Comparison of ENCODE assay signal across 8 cellular contexts in genomic region chr10:12605580-12606405, GRCh38.
DNase-seq lines count a peak whose midpoint lies in the region; ATAC-seq and TF ChIP-seq lines count a peak whose summit lies in the region.

No MANE protein-coding gene starts in this region.

- peaks cover 3 to 34% (median 28%) of the 10 kb centered on the region in 4 donors for H3K4me1 ChIP-seq in esophagus muscularis mucosa

- no peaks in the 10 kb centered on the region for H3K9me3 ChIP-seq in esophagus muscularis mucosa

- TF ChIP-seq POLR2A in GM18505 (IDR thresholded peaks at IDR 0.05; ENCODE audit: borderline replicate concordance, extremely low read depth, insufficient read depth, insufficient read length) (peak; percentile 36), esophagus muscularis mucosa (IDR thresholded peaks at IDR 0.05; ENCODE audit: low read depth) (no peak)

- no peaks in the 10 kb centered on the region for H3K36me3 ChIP-seq in esophagus muscularis mucosa

- TF ChIP-seq EP300 in esophagus muscularis mucosa (IDR thresholded peaks at IDR 0.05) = no peak

- ATAC-seq in GM18505 (IDR thresholded peaks at IDR 0.05; ENCODE audit: unreplicated experiment) (peak; percentile 68), HG02759 (IDR thresholded peaks at IDR 0.05; ENCODE audit: unreplicated experiment) (peak; percentile 71), omental fat pad (ENCODE audit: low FRiP score) (peak; percentile 92)

- H3K27me3 ChIP-seq in esophagus muscularis mucosa = no peaks in the 10 kb centered on the region

- H3K27ac ChIP-seq in esophagus muscularis mucosa (replicated peaks in 1 of 4) = peak overlapping the region; percentile 77 to 86 (median 81)

- peak; percentile 58 for DNase-seq in NCI-H2171 treated with DMSO at 0.1 percent for 48 hours (lab: John Stamatoyannopoulos, UW)
- DNase-seq in activated CD8-positive, alpha-beta memory T cell treated with anti-CD3 and anti-CD28 coated beads, Interleukin-2, amount 50 U/mL, for 4 hours = peak; percentile 38
- peak; percentile 93 for DNase-seq in esophagus muscularis mucosa (ENCODE audit: extremely low spot score)
- DNase-seq in omental fat pad (ENCODE audit: low spot score) = no peak
- DNase-seq in ureter (ENCODE audit: low spot score) = peak; percentile 93
- DNase-seq in NCI-H82 treated with DMSO at 0.1 percent for 48 hours (lab: John Stamatoyannopoulos, UW; ENCODE audit: unreplicated experiment) = no peak

- H3K4me3 ChIP-seq in esophagus muscularis mucosa = peak overlapping the region; percentile 38 to 56 (median 46)

- TF ChIP-seq CTCF in esophagus muscularis mucosa (IDR thresholded peaks at IDR 0.05) (no peak), omental fat pad (IDR thresholded peaks at IDR 0.05) (no peak)

- 41% methylated on average over 23 of the region's 27 CpGs for WGBS in esophagus muscularis mucosa

- intact Hi-C loops in esophagus muscularis mucosa (cut with DNase I) = no loop called here

Comparison
In these comparisons a context has a peak if more than half of its experiments do, and no peak if none do; other contexts are left out.
1. DNase-seq: peak in NCI-H2171 treated with DMSO at 0.1 percent for 48 hours (single experiment), activated CD8-positive, alpha-beta memory T cell treated with anti-CD3 and anti-CD28 coated beads, Interleukin-2, amount 50 U/mL, for 4 hours (single experiment), esophagus muscularis mucosa (single experiment) and ureter (single experiment); none in omental fat pad (single experiment) and NCI-H82 treated with DMSO at 0.1 percent for 48 hours (single experiment).
2. Peak in every context shown above with its lines, with median percentiles within 50 percentile points of each other: ATAC-seq.